Comparison of ENCODE assay signal across 8 cellular contexts in the genomic region with DNA sequence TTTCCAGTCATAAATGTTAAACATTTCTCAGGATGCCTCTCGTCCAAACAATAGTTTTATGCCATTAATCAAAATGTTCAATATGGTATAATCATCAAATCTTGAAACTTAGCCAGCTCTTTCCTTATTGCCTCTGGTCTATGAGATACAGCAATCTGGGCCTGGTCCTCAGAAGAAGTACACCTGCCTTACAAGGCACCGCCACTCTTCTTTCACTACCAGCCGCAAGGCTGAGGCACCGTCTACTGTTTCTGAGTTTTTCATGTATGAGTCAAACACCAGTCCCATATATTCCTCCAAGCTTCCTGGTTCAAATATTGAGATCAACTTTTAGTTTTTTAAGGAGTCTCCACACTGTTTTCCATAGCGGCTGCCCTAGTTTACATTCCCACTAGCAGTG.
"Had no signal": no experiment of that assay in that cellular context is flagged by ENCODE, and none has a peak within 500 bp of the region (broad histone marks: within the 10 kb centered on the region; RNA-seq: fewer than 3 reads in every experiment).

No MANE protein-coding gene starts in this region.

- DNase-seq: H9, HCEC 1CT, KBM-7 had no signal

- H3K27ac ChIP-seq: HL-60 had no signal

- ATAC-seq: GM23338, HepG2 had no signal

- H2AFZ ChIP-seq: GM23338 had no signal

- H3K4me2 ChIP-seq: GM23338 had no signal

- H3K4me3 ChIP-seq: GM23338 had no signal

- FAIRE-seq: H1, H54, HepG2 had no signal
